In the genomic region with DNA sequence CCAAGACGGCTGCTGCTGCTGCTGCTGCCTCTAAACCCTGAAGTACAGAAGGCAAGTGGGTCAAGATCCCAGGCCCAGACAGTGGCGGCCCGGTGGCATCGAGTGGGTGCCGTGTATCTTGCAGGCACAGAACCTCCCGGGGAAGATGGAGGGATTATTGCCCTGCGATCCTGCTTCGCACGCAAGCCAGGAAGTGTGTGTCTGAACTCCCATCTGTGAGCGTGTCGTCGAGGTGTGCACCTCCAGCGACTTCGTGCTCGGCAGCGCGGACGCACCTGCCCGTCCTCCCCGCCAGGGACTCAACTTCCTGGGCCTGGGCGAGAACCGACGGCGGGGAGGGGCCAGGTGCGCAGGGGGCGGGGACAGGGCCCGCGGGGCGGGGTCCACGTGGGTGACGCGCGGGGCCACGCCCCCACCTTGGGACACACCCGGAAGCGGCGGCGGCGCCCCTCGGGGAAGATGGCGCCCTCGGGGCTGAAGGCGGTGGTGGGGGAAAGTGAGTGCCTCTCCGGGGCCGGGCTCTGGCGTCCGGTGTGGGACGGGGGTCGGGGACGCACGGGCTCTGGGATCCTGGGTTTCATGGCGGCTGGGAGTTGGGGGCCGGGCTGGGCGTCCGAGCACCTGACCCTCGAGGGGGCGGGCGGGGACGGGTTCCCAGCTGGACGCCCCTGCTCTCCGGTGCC, we compare ENCODE assay signal across 8 cellular contexts. TPM values are rescaled to one million over a fixed set of nuclear protein-coding genes. Genes with fewer than 3 reads are reported as not detected.
DNase-seq lines count a peak whose midpoint lies in the region; ATAC-seq, FAIRE-seq and TF ChIP-seq lines count a peak whose summit lies in the region.

A gene (plus strand): TSS at position 420 of the 683 bp plus-strand sequence. CDS start 40 bp downstream, at position 460.

- intact Hi-C loops in PC-9 (cut with micrococcal nuclease; ENCODE audit: unreplicated experiment): no loop called here
- intact Hi-C loops in pancreas (cut with DNase I): no loop called here
- intact Hi-C loops in upper lobe of right lung (cut with DNase I): no loop called here

- peak; percentile 61 to 86 for ATAC-seq in A549
- ATAC-seq in GM18907 (IDR thresholded peaks at IDR 0.05; ENCODE audit: unreplicated experiment): peak; percentile 67
- ATAC-seq in gastroesophageal sphincter: no peak
- peak; percentile 96 to 99 (median 98) for ATAC-seq in pancreas
- ATAC-seq in upper lobe of right lung: peak; percentile 96

- 9% methylated on average over 9 of the region's 61 CpGs for WGBS in A549 (ENCODE audit: missing lambda C conversion rate)
- 0% methylated on average over 13 of the region's 61 CpGs; no CpG with 5 or more reads in 1 of the 2 donors for WGBS in gastroesophageal sphincter (ENCODE audit: low coverage in 1 of 2), 2 donors
- 7 to 9% methylated on average over 51 to 61 of the region's 61 CpGs for WGBS in pancreas, 2 donors

- H3K4me3 ChIP-seq in A549 (peak within 1 kb of the TSS; percentile 64), HL-60 (replicated peaks; ENCODE audit: insufficient read depth, low read length) (peak within 1 kb of the TSS; percentile 80), PC-9 (peak within 1 kb of the TSS; percentile 89), gastroesophageal sphincter (peak within 1 kb of the TSS in 1 of 2 donors; percentile 47), pancreas (peak within 1 kb of the TSS; percentile 66 to 90 (median 82)), upper lobe of right lung (peak within 1 kb of the TSS; percentile 82)

- H4K20me1 ChIP-seq in PC-9 (ENCODE audit: insufficient read depth): peaks cover 13% of the 10 kb centered on the region

- TF ChIP-seq POLR2A in A549 (IDR thresholded peaks at IDR 0.05; ENCODE audit: low read length): peak; percentile 58
- no peak for TF ChIP-seq POLR2A in gastroesophageal sphincter (IDR thresholded peaks at IDR 0.05)

- peaks cover 46% of the 10 kb centered on the region for H3F3A ChIP-seq in PC-9 (ENCODE audit: insufficient read depth, low read depth)

- no peaks in the 10 kb centered on the region for H3K9me2 ChIP-seq in PC-9 (ENCODE audit: insufficient read depth)

- H3K27me3 ChIP-seq in HL-60 (ENCODE audit: insufficient read depth, poor library complexity, severe bottlenecking) (no peaks in the 10 kb centered on the region), PC-9 (ENCODE audit: insufficient read depth, low read depth) (no peaks in the 10 kb centered on the region), gastroesophageal sphincter (peaks cover 67% of the 10 kb centered on the region), pancreas (no peaks in the 10 kb centered on the region), upper lobe of right lung (peaks cover 5% of the 10 kb centered on the region)

- H2AFZ ChIP-seq in PC-9: peak within 1 kb of the TSS; percentile 86

- TF ChIP-seq RAD21 in A549 (conservative IDR thresholded peaks at IDR 0.05 in 1 of 2, IDR thresholded peaks at IDR 0.05 in 1 of 2): no peak

- H3K4me2 ChIP-seq in A549 (peak within 1 kb of the TSS; percentile 75), PC-9 (peak within 1 kb of the TSS; percentile 71)

- POLR2A ChIA-PET in A549 (lab: Yijun Ruan, JAX): interaction anchor here (1.0 kb wide), 1 partner anchor 31 kb away, joined by 5 read pairs; no protein-coding TSS in a partner anchor
- POLR2A ChIA-PET in PC-9 (lab: Charles Lee; ENCODE audit: unreplicated experiment): no interaction called here

- BruUV-seq in PC-9 (replicated peaks; lab: Mats Ljungman, UMichigan): no TSS peak

- no peaks in the 10 kb centered on the region for H3K36me3 ChIP-seq in PC-9 (ENCODE audit: low read depth)
- H3K36me3 ChIP-seq in gastroesophageal sphincter: peaks cover 0 to 12% of the 10 kb centered on the region in 2 donors
- H3K36me3 ChIP-seq in pancreas: no peaks in the 10 kb centered on the region
- H3K36me3 ChIP-seq in upper lobe of right lung: peaks cover 6% of the 10 kb centered on the region

- peak; percentile 75 to 77 for DNase-seq in A549 (ENCODE audit: low read depth in 1 of 2, low spot score in 1 of 2)
- peak; percentile 82 to 87 for DNase-seq in HL-60 (ENCODE audit: low read depth in 1 of 2, low spot score in 1 of 2)
- peak; percentile 69 to 89 for DNase-seq in PC-9
- peak; percentile 92 to 93 for DNase-seq in activated T-helper 1 cell treated with anti-CD3 and anti-CD28 coated beads, Interleukin-2, amount 50 U/mL, for 16 hours (ENCODE audit: low read depth in 1 of 2, low spot score in 1 of 2)
- peak; percentile 86 to 97 (median 94) for DNase-seq in pancreas
- DNase-seq in upper lobe of right lung: peak; percentile 94

- FAIRE-seq in A549 (lab: Jason Lieb, UNC): no peak
- no peak for FAIRE-seq in pancreas (lab: Jason Lieb, UNC)

- H3K4me1 ChIP-seq in A549 (no peaks in the 10 kb centered on the region), PC-9 (replicated peaks; ENCODE audit: insufficient read depth) (peaks cover 11% of the 10 kb centered on the region; the same call in 1 of the 2 replicates), gastroesophageal sphincter (peaks cover 0 to 10% (median 3%) of the 10 kb centered on the region in 3 donors), pancreas (peaks cover 0 to 4% (median 0%) of the 10 kb centered on the region in 3 donors), upper lobe of right lung (peaks cover 7% of the 10 kb centered on the region)

- H3K9me3 ChIP-seq in A549 (no peaks in the 10 kb centered on the region), PC-9 (ENCODE audit: insufficient read depth, low read depth) (no peaks in the 10 kb centered on the region; the same call in 1 of the 2 replicates), gastroesophageal sphincter (no peaks in the 10 kb centered on the region), pancreas (no peaks in the 10 kb centered on the region), upper lobe of right lung (no peaks in the 10 kb centered on the region)

- H3K27ac ChIP-seq in A549 (peak within 1 kb of the TSS; percentile 77 to 98), HL-60 (replicated peaks) (peak within 1 kb of the TSS; percentile 84), PC-9 (peak within 1 kb of the TSS; percentile 37), gastroesophageal sphincter (peak within 1 kb of the TSS in 3 of 4 donors; percentile 35 to 65 (median 53)), pancreas (peak within 1 kb of the TSS; percentile 76 to 83 (median 80)), upper lobe of right lung (peak within 1 kb of the TSS; percentile 95)

- TF ChIP-seq CTCF in A549 (IDR thresholded peaks at IDR 0.05) (no peak), HL-60 (IDR thresholded peaks at IDR 0.05; ENCODE audit: insufficient read depth, low read length) (no peak), PC-9 (conservative IDR thresholded peaks at IDR 0.05) (no peak), gastroesophageal sphincter (IDR thresholded peaks at IDR 0.05) (no peak), pancreas (IDR thresholded peaks at IDR 0.05) (peak in 2 of 4 donors; percentile 27 to 30), upper lobe of right lung (IDR thresholded peaks at IDR 0.05) (no peak)

- TF ChIP-seq EP300 in A549 (IDR thresholded peaks at IDR 0.05): no peak
- no peak for TF ChIP-seq EP300 in gastroesophageal sphincter (IDR thresholded peaks at IDR 0.05)

- CTCF ChIA-PET in A549 (lab: Yijun Ruan, JAX) (interaction anchor here (0.7 to 1.3 kb wide), 2 partner anchors 10 to 44 kb away, joined by 3 read pairs; a partner anchor contains a TSS), PC-9 (lab: Charles Lee) (interaction anchor here (1.1 kb wide), 1 partner anchor 163 kb away, joined by 3 read pairs; no protein-coding TSS in a partner anchor)

- H3K79me2 ChIP-seq in PC-9 (ENCODE audit: low read depth): peaks cover 33% of the 10 kb centered on the region

TF ChIP-seq in A549, 52 proteins besides CTCF, POLR2A, EP300 and RAD21:
- TF ChIP-seq JUN (IDR thresholded peaks at IDR 0.05) (peak in 1 of 2 experiments; percentile 62; a peak in 1 of 5 replicates), PHF8 (IDR thresholded peaks at IDR 0.05; ENCODE audit: borderline replicate concordance, low read depth) (peak; percentile 73; the same call in 1 of the 2 replicates), JUNB (IDR thresholded peaks at IDR 0.05) (no peak)
- TF ChIP-seq, protein P1, sequence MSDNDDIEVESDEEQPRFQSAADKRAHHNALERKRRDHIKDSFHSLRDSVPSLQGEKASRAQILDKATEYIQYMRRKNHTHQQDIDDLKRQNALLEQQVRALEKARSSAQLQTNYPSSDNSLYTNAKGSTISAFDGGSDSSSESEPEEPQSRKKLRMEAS (IDR thresholded peaks at IDR 0.05): peak; percentile 69
- TF ChIP-seq, protein P2, sequence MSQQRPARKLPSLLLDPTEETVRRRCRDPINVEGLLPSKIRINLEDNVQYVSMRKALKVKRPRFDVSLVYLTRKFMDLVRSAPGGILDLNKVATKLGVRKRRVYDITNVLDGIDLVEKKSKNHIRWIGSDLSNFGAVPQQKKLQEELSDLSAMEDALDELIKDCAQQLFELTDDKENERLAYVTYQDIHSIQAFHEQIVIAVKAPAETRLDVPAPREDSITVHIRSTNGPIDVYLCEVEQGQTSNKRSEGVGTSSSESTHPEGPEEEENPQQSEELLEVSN (IDR thresholded peaks at IDR 0.05; ENCODE audit: borderline replicate concordance, low read depth): peak; percentile 64; the same call in 1 of the 2 replicates

RNA-seq across cellular contexts. Expression of the gene that starts here (rescaled TPM):
- polyA plus RNA-seq in A549 (2011; rRNA removed) (44.4 and 47.2 TPM in 2 replicates), A549 (2017; fragmentation: RNase III; extraction: RNeasy Plus Mini Kit Qiagen cat#74134 plus additional on column Dnase treatment) (39.4 to 47.6 TPM (median 41.4 TPM) in 3 replicates), pancreas (100 to 1,000 TPM; 143 to 216 TPM)
- 57.5 and 63.0 TPM in 2 replicates for polyA plus RNA-seq in A549 (2012; cell fraction: cytosol; rRNA removed)
- 163 and 178 TPM in 2 replicates for polyA plus RNA-seq in A549 (2012; cell fraction: nucleus; rRNA removed)
- 129 and 144 TPM in 2 replicates for polyA minus RNA-seq in A549 (2011; rRNA and poly(A)+ RNA removed)
- total RNA-seq in PC-9 (2021) (148 and 201 TPM in 2 replicates), gastroesophageal sphincter (10 to 100 TPM in 3 of 4 donors, 1 to 10 TPM in 1; 4.4 to 16.9 (median 14.1) TPM), pancreas (100 to 1,000 TPM in 1 of 6 donors, 10 to 100 TPM in 5; 45.6 to 104 (median 73.4) TPM), upper lobe of right lung (162 TPM)

Comparison
In these comparisons a context has a peak if more than half of its experiments do, and no peak if none do; other contexts are left out.
1. H3K27ac ChIP-seq: peak in every context shown above with its lines; median percentile 95 in upper lobe of right lung; 88 in A549; 84 in HL-60; 80 in pancreas; 53 in gastroesophageal sphincter; 37 in PC-9.